In genomic region chr10:6170638-6171037, GRCh38 we compare ENCODE assay signal across 12 cellular contexts. TPM values are rescaled to one million over a fixed set of nuclear protein-coding genes. Genes with fewer than 3 reads are reported as not detected.
A peak's percentile ranks its signal among the peaks of the same experiment; 100 is the strongest.
DNase-seq lines count a peak whose midpoint lies in the region; ATAC-seq and TF ChIP-seq lines count a peak whose summit lies in the region.
"Had no signal": no experiment of that assay in that cellular context is flagged by ENCODE, and none has a peak within 500 bp of the region (broad histone marks: within the 10 kb centered on the region; RNA-seq: fewer than 3 reads in every experiment).

No MANE protein-coding gene starts in this region.

- intact Hi-C loops in heart left ventricle (cut with DNase I) = no loop called here
- intact Hi-C loops in left cardiac atrium (cut with DNase I) = no loop called here

- peaks cover 57% of the 10 kb centered on the region for H3K36me3 Mint-ChIP-seq in stimulated activated effector memory CD8-positive, alpha-beta T cell treated with anti-CD3 and anti-CD28 coated beads, Interleukin-12 subunit alpha, Interleukin-12 subunit beta, amount 100 ng/mL, for 72 hours

- TF ChIP-seq CTCF in heart left ventricle (IDR thresholded peaks at IDR 0.05) (no peak), GM10266 (IDR thresholded peaks at IDR 0.05; ENCODE audit: control insufficient read depth, insufficient read depth, low read depth, missing control alignments) (no peak)

- H3K9me3 Mint-ChIP-seq in stimulated activated effector memory CD8-positive, alpha-beta T cell treated with anti-CD3 and anti-CD28 coated beads, Interleukin-12 subunit alpha, Interleukin-12 subunit beta, amount 100 ng/mL, for 72 hours = no peaks in the 10 kb centered on the region

- DNase-seq in heart left ventricle (peak in 3 of 5 donors; percentile 48 to 58 (median 50)), left cardiac atrium (no peak), T1000 (lab: John Stamatoyannopoulos, UW) (peak; percentile 11), erythroblast (lab: John Stamatoyannopoulos, UW) (no peak), NCI-H526 treated with DMSO at 0.1 percent for 48 hours (lab: John Stamatoyannopoulos, UW) (no peak), GM10266 (ENCODE audit: extremely low spot score) (no peak)
- no peak for DNase-seq in stimulated activated effector memory CD8-positive, alpha-beta T cell treated with anti-CD3 and anti-CD28 coated beads, Interleukin-12 subunit alpha, Interleukin-12 subunit beta, amount 100 ng/mL, for 72 hours (ENCODE audit: low spot score in 2 of 2)
- DNase-seq: upper lobe of left lung had no signal

- H3K4me3 ChIP-seq in heart left ventricle = no peak overlapping the region
- H3K4me3 ChIP-seq: coronary artery, GM12878, upper lobe of left lung had no signal

- no peaks in the 10 kb centered on the region for H3K9me3 ChIP-seq in heart left ventricle
- H3K9me3 ChIP-seq: upper lobe of left lung had no signal

- no peak overlapping the region for H3K4me3 Mint-ChIP-seq in stimulated activated effector memory CD8-positive, alpha-beta T cell treated with anti-CD3 and anti-CD28 coated beads, Interleukin-12 subunit alpha, Interleukin-12 subunit beta, amount 100 ng/mL, for 72 hours

- peak overlapping the region in 6 of 12 donors; percentile 21 to 91 (median 64) for H3K27ac ChIP-seq in heart left ventricle

- no peaks in the 10 kb centered on the region for H3K27me3 ChIP-seq in heart left ventricle
- H3K27me3 ChIP-seq: upper lobe of left lung had no signal

- ATAC-seq in heart left ventricle (peak in 2 of 4 donors; percentile 18 to 36), left cardiac atrium (no peak), HG02588 (IDR thresholded peaks at IDR 0.05; ENCODE audit: unreplicated experiment) (no peak)
- no peak for ATAC-seq in stimulated activated effector memory CD8-positive, alpha-beta T cell treated with anti-CD3 and anti-CD28 coated beads, Interleukin-12 subunit alpha, Interleukin-12 subunit beta, amount 100 ng/mL, for 72 hours
- ATAC-seq: GM12878 had no signal

- peaks cover 4 to 80% (median 37%) of the 10 kb centered on the region in 12 donors for H3K4me1 ChIP-seq in heart left ventricle

- 48 to 60% (median 51%) methylated on average over 2 of the region's 2 CpGs for WGBS in heart left ventricle, 4 donors

- peaks cover 0 to 17% (median 7%) of the 10 kb centered on the region in 9 donors for H3K36me3 ChIP-seq in heart left ventricle

- TF ChIP-seq POLR2A in heart left ventricle (IDR thresholded peaks at IDR 0.05) (no peak), erythroblast (IDR thresholded peaks at IDR 0.05; ENCODE audit: low read length) (peak; percentile 8)

- peaks cover 84% of the 10 kb centered on the region for H3K4me1 Mint-ChIP-seq in stimulated activated effector memory CD8-positive, alpha-beta T cell treated with anti-CD3 and anti-CD28 coated beads, Interleukin-12 subunit alpha, Interleukin-12 subunit beta, amount 100 ng/mL, for 72 hours

- H3K27ac Mint-ChIP-seq in stimulated activated effector memory CD8-positive, alpha-beta T cell treated with anti-CD3 and anti-CD28 coated beads, Interleukin-12 subunit alpha, Interleukin-12 subunit beta, amount 100 ng/mL, for 72 hours = peak overlapping the region; percentile 85
- H3K27ac Mint-ChIP-seq: progenitor cell of endocrine pancreas had no signal

RNA-seq across cellular contexts. Expression of gene PFKFB3, which starts 32.1 kb away (rescaled TPM):
- total RNA-seq in heart left ventricle = 10 to 100 TPM in 7 of 9 donors, 1 to 10 TPM in 2; 8.4 to 53.1 (median 15.1) TPM
- 10 to 100 TPM in 1 of 2 donors, 1 to 10 TPM in 1; 6.2 to 11.9 TPM for polyA plus RNA-seq in heart left ventricle
- total RNA-seq in left cardiac atrium = 10 to 100 TPM; 30.7 to 56.1 TPM

Comparison
In these comparisons a context has a peak if more than half of its experiments do, and no peak if none do; other contexts are left out.
1. DNase-seq: peak in heart left ventricle (3 of 5) and T1000 (single experiment); none in left cardiac atrium (single experiment), erythroblast (0 of 2), stimulated activated effector memory CD8-positive, alpha-beta T cell treated with anti-CD3 and anti-CD28 coated beads, Interleukin-12 subunit alpha, Interleukin-12 subunit beta, amount 100 ng/mL, for 72 hours (0 of 2), NCI-H526 treated with DMSO at 0.1 percent for 48 hours (single experiment) and GM10266 (single experiment).